In genomic region chr14:23693252-23693775, GRCh38 we compare ENCODE assay signal across 31 cellular contexts. TPM values are rescaled to one million over a fixed set of nuclear protein-coding genes. Genes with fewer than 3 reads are reported as not detected.
"Had no signal": no experiment of that assay in that cellular context is flagged by ENCODE, and none has a peak within 500 bp of the region (broad histone marks: within the 10 kb centered on the region; RNA-seq: fewer than 3 reads in every experiment).

No MANE protein-coding gene starts in this region.

- DNase-seq: activated CD4-positive, alpha-beta T cell treated with anti-CD3 and anti-CD28 coated beads for 36 hours; activated CD4-positive, alpha-beta T cell treated with anti-CD3 and anti-CD28 coated beads, Interleukin-2, amount 10 ng/mL, durations not matched to agents 7 days and 5 days; activated CD4-positive, alpha-beta T cell treated with anti-CD3 and anti-CD28 coated beads, Interleukin-2, amount 50 U/mL, for 48 hours; activated CD8-positive, alpha-beta T cell treated with anti-CD3 and anti-CD28 coated beads, Interleukin-2, amount 10 ng/mL, durations not matched to agents 7 days and 5 days; activated gamma-delta T cell; activated naive CD4-positive, alpha-beta T cell treated with Interleukin-2 at 50 U/mL for 16 hours; activated naive CD8-positive, alpha-beta T cell treated with anti-CD3 and anti-CD28 coated beads, Interleukin-2, amount 10 ng/mL, durations not matched to agents 7 days and 5 days; activated T-cell treated with anti-CD3 and anti-CD28 coated beads, Interleukin-2, amount 50 U/mL, for 24 hours; caudate nucleus; KG1; MG63; NCI-H1048; NCI-H146; NCI-H187; NCI-H2029 treated with DMSO at 0.1 percent for 48 hours; NCI-H2107; NCI-H2171; NCI-H510A; NCI-H526; NCI-H748 treated with DMSO at 0.1 percent for 48 hours; Right ventricle myocardium superior; SW 1271; T-helper 1 cell; T-helper 2 cell; T-helper 9 cell had no signal

- H3K36me3 ChIP-seq: breast epithelium, MG63 had no signal

- ATAC-seq: activated CD4-positive, alpha-beta T cell treated with anti-CD3 and anti-CD28 coated beads for 36 hours; activated CD4-positive, CD25-positive, alpha-beta regulatory T cell treated with anti-CD3 and anti-CD28 coated beads, Interleukin-2, amount 50 U/mL, for 24 hours; activated CD8-positive, alpha-beta T cell treated with anti-CD3 and anti-CD28 coated beads, Interleukin-2, amount 10 ng/mL, durations not matched to agents 7 days and 5 days; body of pancreas had no signal

- H3K27ac ChIP-seq: breast epithelium had no signal

- H3K27me3 ChIP-seq: body of pancreas, breast epithelium, MG63 had no signal

- H3K9me3 ChIP-seq: body of pancreas, breast epithelium, MG63 had no signal

- FAIRE-seq: astrocyte, TTC549 had no signal

- H3K4me3 ChIP-seq: body of pancreas, breast epithelium, MG63 had no signal

RNA-seq across cellular contexts. Expression of gene DHRS2, which starts 57.1 kb away (rescaled TPM):
- total RNA-seq: OCI-LY7, Right ventricle myocardium superior had no signal
